ENCODE assay signal across 1 cellular context in genomic region chr12:12351468-12352185, GRCh38.
A peak's percentile ranks its signal among the peaks of the same experiment; 100 is the strongest.
TF ChIP-seq lines count a peak whose summit lies in the region.

No MANE protein-coding gene starts in this region.

TF ChIP-seq in HepG2, 621 proteins besides CTCF, POLR2A, EP300 and RAD21:
- TF ChIP-seq YEATS4 (CRISPR knock-in tag; IDR thresholded peaks at IDR 0.05; ENCODE audit: borderline replicate concordance) = peak; percentile 9; the same call in 1 of the 2 replicates
- TF ChIP-seq GFI1 (CRISPR knock-in tag; IDR thresholded peaks at IDR 0.05; ENCODE audit: borderline replicate concordance) = peak; percentile 7; the same call in 1 of the 2 replicates
- 0 out of 2 replicates have a peak, but pooled peaks have one; percentile 5 for TF ChIP-seq HDAC1 (CRISPR knock-in tag; IDR thresholded peaks at IDR 0.05)
- TF ChIP-seq ZNF121 (CRISPR knock-in tag; IDR thresholded peaks at IDR 0.05) = peak; percentile 94
TF ChIP-seq in HepG2: peak in this region for 4; not testable (repeated sequence) for 617.
